18 cellular contexts compared by ENCODE assay signal in the genomic region with DNA sequence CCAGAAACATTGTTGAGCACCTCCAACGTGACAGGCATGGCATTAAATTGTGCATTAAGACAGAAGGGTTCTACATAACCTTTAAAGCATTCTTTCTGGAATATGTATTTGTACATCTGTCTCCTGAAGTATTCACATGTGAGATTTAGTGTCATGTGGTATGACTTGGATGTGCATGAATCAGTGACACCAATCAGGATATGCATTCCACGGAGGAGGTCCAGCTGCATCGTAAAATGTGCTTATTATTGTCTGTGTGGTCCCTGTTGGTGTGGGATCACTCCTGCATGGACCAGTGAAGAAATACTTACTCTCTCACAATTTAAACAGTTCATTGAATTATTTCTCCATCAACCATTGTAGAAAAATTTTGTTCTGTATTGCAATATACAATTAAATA.
DNase-seq lines count a peak whose midpoint lies in the region; ATAC-seq, FAIRE-seq and TF ChIP-seq lines count a peak whose summit lies in the region.
"Had no signal": no experiment of that assay in that cellular context is flagged by ENCODE, and none has a peak within 500 bp of the region (broad histone marks: within the 10 kb centered on the region; RNA-seq: fewer than 3 reads in every experiment).

No MANE protein-coding gene starts in this region.

- TF ChIP-seq CTCF in foreskin fibroblast (IDR thresholded peaks at IDR 0.05; ENCODE audit: low read depth, low read length), result no peak

- no peak for ATAC-seq in GM19397 (IDR thresholded peaks at IDR 0.05; ENCODE audit: unreplicated experiment)
- no peak for ATAC-seq in GM21528 (IDR thresholded peaks at IDR 0.05; ENCODE audit: low FRiP score, unreplicated experiment)
- ATAC-seq: CD8-positive, alpha-beta T cell had no signal

- peak; percentile 73 for FAIRE-seq in HTR-8/SVneo (lab: Jason Lieb, UNC)
- FAIRE-seq: GM12892, GM19239 had no signal

- peak; percentile 41 for DNase-seq in EL
- no peak for DNase-seq in HTR-8/SVneo (ENCODE audit: insufficient read length, low spot score)
- peak; percentile 26 to 46 for DNase-seq in foreskin fibroblast
- DNase-seq in NCI-H1417 (lab: John Stamatoyannopoulos, UW), result no peak
- DNase-seq: Caco-2; CD4-positive, CD25-positive, alpha-beta regulatory T cell; CD8-positive, alpha-beta T cell; DMS153; DND-41; GF-D8; GM23248; H7; HCEC 1CT had no signal

- no peak overlapping the region for H3K4me3 ChIP-seq in foreskin fibroblast (ENCODE audit: low read depth in 1 of 2, low read length in 2 of 2)
- H3K4me3 ChIP-seq: BLaER1, GM23248 had no signal

Comparison
In these comparisons a context has a peak if more than half of its experiments do, and no peak if none do; other contexts are left out.
1. DNase-seq: peak in EL (single experiment) and foreskin fibroblast (2 of 2); none in HTR-8/SVneo (single experiment) and NCI-H1417 (0 of 3).